8 cellular contexts compared by ENCODE assay signal in the genomic region with DNA sequence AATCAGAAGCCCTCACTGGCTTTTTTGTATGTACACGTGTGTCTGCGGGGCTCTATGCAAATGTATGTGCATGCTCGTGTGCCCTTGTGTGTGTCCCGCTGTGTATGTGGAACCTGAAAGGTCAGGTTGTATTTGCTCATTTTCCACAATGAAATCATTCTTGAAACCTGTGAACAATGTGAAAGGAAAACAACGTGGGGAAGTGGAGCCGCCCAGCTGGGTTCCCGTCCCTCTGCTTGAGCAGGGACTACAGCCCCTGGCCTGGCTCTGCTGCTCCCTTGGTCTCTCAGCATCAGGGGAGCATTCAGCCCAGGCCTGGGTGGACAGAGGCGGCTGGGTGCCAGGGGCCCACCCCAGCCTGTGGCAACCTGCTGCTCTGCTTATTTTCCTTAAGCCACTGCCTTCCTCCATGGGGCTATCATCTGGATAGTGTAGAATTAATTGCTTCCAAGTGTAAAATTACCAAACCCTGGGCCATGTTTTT. TPM values are rescaled to one million over a fixed set of nuclear protein-coding genes. Genes with fewer than 3 reads are reported as not detected.
DNase-seq lines count a peak whose midpoint lies in the region; ATAC-seq and TF ChIP-seq lines count a peak whose summit lies in the region.

No MANE protein-coding gene starts in this region.

- H3K27me3 ChIP-seq in KMS-11 (ENCODE audit: insufficient read depth, low read depth): no peaks in the 10 kb centered on the region; the same call in 1 of the 2 replicates

- no peaks in the 10 kb centered on the region for H3K79me2 ChIP-seq in KMS-11 (ENCODE audit: insufficient read depth, low read depth)

- peak; percentile 78 for DNase-seq in activated CD4-positive, alpha-beta T cell treated with anti-CD3 and anti-CD28 coated beads for 36 hours
- no peak for DNase-seq in activated CD4-positive, alpha-beta T cell treated with anti-CD3 and anti-CD28 coated beads for 4 hours
- no peak for DNase-seq in stimulated activated naive CD8-positive, alpha-beta T cell treated with anti-CD3 and anti-CD28 coated beads, Interleukin-15, amount 100 ng/mL, for 72 hours
- no peak for DNase-seq in mesothelial cell of epicardium (ENCODE audit: low spot score in 2 of 2, unreplicated experiment in 2 of 2)
- no peak for DNase-seq in NCI-H524 (lab: John Stamatoyannopoulos, UW)
- no peak for DNase-seq in NCI-H187 treated with DMSO at 0.1 percent for 48 hours (lab: John Stamatoyannopoulos, UW)

- H3K4me3 ChIP-seq in KMS-11 (IDR thresholded peaks at IDR 0.05; ENCODE audit: insufficient read depth, low read depth, low read length): no peak overlapping the region

- peak; percentile 54 for ATAC-seq in activated CD4-positive, alpha-beta T cell treated with anti-CD3 and anti-CD28 coated beads for 36 hours
- peak; percentile 33 for ATAC-seq in esophagus mucosa
- peak; percentile 34 for ATAC-seq in stimulated activated naive CD8-positive, alpha-beta T cell treated with anti-CD3 and anti-CD28 coated beads, Interleukin-15, amount 100 ng/mL, for 72 hours

- intact Hi-C loops in activated CD4-positive, alpha-beta T cell treated with anti-CD3 and anti-CD28 coated beads for 36 hours (cut with DNase I, micrococcal nuclease): loop anchor here (1.0 to 5.0 kb wide), 6 partner anchors 12 to 103 kb away; a partner anchor contains a TSS

- no peak overlapping the region for H3K9ac ChIP-seq in KMS-11

- H4K20me1 ChIP-seq in KMS-11 (ENCODE audit: insufficient read depth): no peaks in the 10 kb centered on the region

- H2AFZ ChIP-seq in KMS-11 (ENCODE audit: low read depth): no peak overlapping the region; the same call in 1 of the 2 replicates

- H3K27me3 Mint-ChIP-seq in activated CD4-positive, alpha-beta T cell treated with anti-CD3 and anti-CD28 coated beads for 36 hours: no peaks in the 10 kb centered on the region
- no peaks in the 10 kb centered on the region for H3K27me3 Mint-ChIP-seq in stimulated activated naive CD8-positive, alpha-beta T cell treated with anti-CD3 and anti-CD28 coated beads, Interleukin-15, amount 100 ng/mL, for 72 hours
- no peaks in the 10 kb centered on the region for H3K27me3 Mint-ChIP-seq in mesothelial cell of epicardium (ENCODE audit: low read depth)

- H3K4me3 Mint-ChIP-seq in activated CD4-positive, alpha-beta T cell treated with anti-CD3 and anti-CD28 coated beads for 36 hours: peak overlapping the region; percentile 57
- peak overlapping the region; percentile 7 to 36 for H3K4me3 Mint-ChIP-seq in stimulated activated naive CD8-positive, alpha-beta T cell treated with anti-CD3 and anti-CD28 coated beads, Interleukin-15, amount 100 ng/mL, for 72 hours
- no peak overlapping the region for H3K4me3 Mint-ChIP-seq in mesothelial cell of epicardium

- peak overlapping the region; percentile 31; the same call in 1 of the 2 replicates for H3K4me2 ChIP-seq in KMS-11

- H3K4me1 Mint-ChIP-seq in activated CD4-positive, alpha-beta T cell treated with anti-CD3 and anti-CD28 coated beads for 36 hours: peaks cover 57% of the 10 kb centered on the region
- H3K4me1 Mint-ChIP-seq in stimulated activated naive CD8-positive, alpha-beta T cell treated with anti-CD3 and anti-CD28 coated beads, Interleukin-15, amount 100 ng/mL, for 72 hours: peaks cover 72% of the 10 kb centered on the region
- H3K4me1 Mint-ChIP-seq in mesothelial cell of epicardium: peaks cover 5% of the 10 kb centered on the region

- TF ChIP-seq CTCF in KMS-11 (conservative IDR thresholded peaks at IDR 0.05; ENCODE audit: low read depth, low read length): no peak
- no peak for TF ChIP-seq CTCF in mesothelial cell of epicardium (IDR thresholded peaks at IDR 0.05; ENCODE audit: unreplicated experiment)

- no peaks in the 10 kb centered on the region for H3K9me3 Mint-ChIP-seq in activated CD4-positive, alpha-beta T cell treated with anti-CD3 and anti-CD28 coated beads for 36 hours (ENCODE audit: low read depth)
- no peaks in the 10 kb centered on the region for H3K9me3 Mint-ChIP-seq in stimulated activated naive CD8-positive, alpha-beta T cell treated with anti-CD3 and anti-CD28 coated beads, Interleukin-15, amount 100 ng/mL, for 72 hours
- no peaks in the 10 kb centered on the region for H3K9me3 Mint-ChIP-seq in mesothelial cell of epicardium

- CTCF ChIA-PET in activated CD4-positive, alpha-beta T cell treated with anti-CD3 and anti-CD28 coated beads for 36 hours (lab: Charles Lee): interaction anchor here (0.9 to 2.0 kb wide), 3 partner anchors 21 to 37 kb away, joined by 3 to 9 read pairs (median 4); no protein-coding TSS in a partner anchor

- POLR2A ChIA-PET in activated CD4-positive, alpha-beta T cell treated with anti-CD3 and anti-CD28 coated beads for 36 hours (lab: Charles Lee): interaction anchor here (0.5 to 2.6 kb wide), 6 partner anchors 11 to 34 kb away, joined by 4 to 18 read pairs (median 6); a partner anchor contains a TSS

- H3K4me1 ChIP-seq in KMS-11 (ENCODE audit: low read depth, poor library complexity, severe bottlenecking): peaks cover 42% of the 10 kb centered on the region

- H3K36me3 Mint-ChIP-seq in activated CD4-positive, alpha-beta T cell treated with anti-CD3 and anti-CD28 coated beads for 36 hours (ENCODE audit: low read depth): no peaks in the 10 kb centered on the region
- H3K36me3 Mint-ChIP-seq in mesothelial cell of epicardium: no peaks in the 10 kb centered on the region

- peak overlapping the region; percentile 94 for H3K27ac Mint-ChIP-seq in activated CD4-positive, alpha-beta T cell treated with anti-CD3 and anti-CD28 coated beads for 36 hours
- H3K27ac Mint-ChIP-seq in stimulated activated naive CD8-positive, alpha-beta T cell treated with anti-CD3 and anti-CD28 coated beads, Interleukin-15, amount 100 ng/mL, for 72 hours: peak overlapping the region in 1 of 2 donors; percentile 95
- H3K27ac Mint-ChIP-seq in mesothelial cell of epicardium: no peak overlapping the region

- H3K27ac ChIP-seq in KMS-11: no peak overlapping the region

- no peaks in the 10 kb centered on the region for H3K36me3 ChIP-seq in KMS-11 (ENCODE audit: insufficient read depth)

RNA-seq across cellular contexts. Expression of a gene that starts 3.0 kb away (rescaled TPM):
- 1 to 10 TPM in 1 of 2 experiments, under 1 TPM in 1; 0.83 to 2.6 TPM for total RNA-seq in activated CD4-positive, alpha-beta T cell treated with anti-CD3 and anti-CD28 coated beads for 36 hours
- 5.0 TPM for total RNA-seq in esophagus mucosa
- total RNA-seq in mesothelial cell of epicardium: 0.29 TPM in 1 of 3 replicates, not detected in the others

RNA-seq across cellular contexts. Expression of a gene that starts 11.3 kb away (rescaled TPM):
- under 1 TPM; 0.46 to 0.50 TPM for total RNA-seq in activated CD4-positive, alpha-beta T cell treated with anti-CD3 and anti-CD28 coated beads for 36 hours
- total RNA-seq in esophagus mucosa: not detected
- not detected in 3 replicates for total RNA-seq in mesothelial cell of epicardium

RNA-seq across cellular contexts. Expression of a gene that starts 20.2 kb away (rescaled TPM):
- total RNA-seq in activated CD4-positive, alpha-beta T cell treated with anti-CD3 and anti-CD28 coated beads for 36 hours: 10 to 100 TPM; 33.1 to 35.6 TPM
- 2.2 TPM for total RNA-seq in esophagus mucosa
- total RNA-seq in mesothelial cell of epicardium: 24.9 to 28.9 TPM (median 25.2 TPM) in 3 replicates

RNA-seq across cellular contexts. Expression of a gene that starts 23.1 kb away (rescaled TPM):
- total RNA-seq in activated CD4-positive, alpha-beta T cell treated with anti-CD3 and anti-CD28 coated beads for 36 hours: 100 to 1,000 TPM; 178 to 183 TPM
- 45.5 TPM for total RNA-seq in esophagus mucosa
- total RNA-seq in mesothelial cell of epicardium: 26.8 to 30.3 TPM (median 27.0 TPM) in 3 replicates

RNA-seq across cellular contexts. Expression of a gene that starts 55.6 kb away (rescaled TPM):
- 1 to 10 TPM; 4.6 to 5.9 TPM for total RNA-seq in activated CD4-positive, alpha-beta T cell treated with anti-CD3 and anti-CD28 coated beads for 36 hours
- total RNA-seq in esophagus mucosa (3.7 TPM), mesothelial cell of epicardium (4.8 to 6.5 TPM (median 6.1 TPM) in 3 replicates)
